8 cellular contexts compared by ENCODE assay signal in the genomic region with DNA sequence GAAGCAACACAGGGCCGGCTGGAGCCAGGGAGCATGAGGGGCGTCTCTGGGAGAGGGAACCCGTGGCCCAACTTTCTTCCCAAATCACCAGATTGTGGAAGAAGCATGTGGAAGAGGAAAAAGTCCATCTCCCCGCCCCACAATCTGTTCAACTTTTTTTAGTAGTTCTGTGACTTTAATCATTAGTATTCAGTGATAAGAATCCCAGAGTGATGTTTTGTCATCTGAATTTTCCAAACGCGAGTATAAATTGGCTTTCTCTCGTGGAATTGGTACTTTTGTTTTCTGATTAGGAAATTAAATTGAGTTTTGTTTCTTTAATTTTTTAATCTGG.
A peak's percentile ranks its signal among the peaks of the same experiment; 100 is the strongest.
DNase-seq lines count a peak whose midpoint lies in the region; ATAC-seq and TF ChIP-seq lines count a peak whose summit lies in the region.

No MANE protein-coding gene starts in this region.

- H3K4me1 Mint-ChIP-seq in T-helper 17 cell (peaks cover 24% of the 10 kb centered on the region), immature natural killer cell (peaks cover 9 to 14% of the 10 kb centered on the region in 2 donors)

- WGBS in ovary, 3 donors = 6 to 25% (median 7%) methylated on average over 7 of the region's 7 CpGs

- H3K27me3 Mint-ChIP-seq in T-helper 17 cell (no peaks in the 10 kb centered on the region), immature natural killer cell (ENCODE audit: low read depth in 3 of 3) (peaks cover 0 to 4% (median 0%) of the 10 kb centered on the region in 3 donors)

- no peak for TF ChIP-seq POLR2A in ovary (IDR thresholded peaks at IDR 0.05)

- intact Hi-C loops in left ventricle myocardium inferior (cut with micrococcal nuclease) (loop anchor here (5.0 to 10.0 kb wide), 3 partner anchors 108 to 572 kb away; no protein-coding TSS in a partner anchor), Right ventricle myocardium superior (cut with DNase I) (no loop called here), ovary (cut with DNase I) (loop anchor here in 1 of 4 donors (10.0 kb wide), 1 partner anchor 515 kb away; no protein-coding TSS in a partner anchor)

- ATAC-seq in Right ventricle myocardium superior (ENCODE audit: poor library complexity) = no peak
- ATAC-seq in T-helper 17 cell = no peak
- ATAC-seq in GM18502 (IDR thresholded peaks at IDR 0.05; ENCODE audit: poor library complexity, unreplicated experiment) = no peak

- H3K9me3 Mint-ChIP-seq in immature natural killer cell = no peaks in the 10 kb centered on the region

- H3K36me3 Mint-ChIP-seq in T-helper 17 cell (ENCODE audit: low read depth) = peaks cover 4% of the 10 kb centered on the region
- H3K36me3 Mint-ChIP-seq in immature natural killer cell = peaks cover 0 to 10% (median 6%) of the 10 kb centered on the region in 3 donors

- peak overlapping the region; percentile 54 for H3K27ac ChIP-seq in left ventricle myocardium inferior (replicated peaks)
- H3K27ac ChIP-seq in ovary = no peak overlapping the region

- DNase-seq in left ventricle myocardium inferior (no peak), Right ventricle myocardium superior (no peak), T-helper 17 cell (no peak), immature natural killer cell (no peak), ovary (no peak), DMS 273 treated with DMSO at 0.1 percent for 48 hours (lab: John Stamatoyannopoulos, UW) (no peak), SK-N-DZ (ENCODE audit: low spot score) (no peak)

- H3K27me3 ChIP-seq in left ventricle myocardium inferior (ENCODE audit: low read depth) = no peaks in the 10 kb centered on the region
- H3K27me3 ChIP-seq in ovary = no peaks in the 10 kb centered on the region

- H3K4me1 ChIP-seq in left ventricle myocardium inferior = peaks cover 16% of the 10 kb centered on the region
- peaks cover 3% of the 10 kb centered on the region for H3K4me1 ChIP-seq in ovary (ENCODE audit: insufficient read depth)

- no peak for TF ChIP-seq CTCF in left ventricle myocardium inferior (IDR thresholded peaks at IDR 0.05; ENCODE audit: borderline replicate concordance)
- no peak for TF ChIP-seq CTCF in ovary (IDR thresholded peaks at IDR 0.05)

- no peak for TF ChIP-seq EP300 in ovary (IDR thresholded peaks at IDR 0.05)

- H3K9me3 ChIP-seq in left ventricle myocardium inferior (replicated peaks) (no peaks in the 10 kb centered on the region), T-helper 17 cell (ENCODE audit: control insufficient read depth, low read length, poor library complexity, severe bottlenecking) (no peaks in the 10 kb centered on the region), ovary (no peaks in the 10 kb centered on the region)

- H3K27ac Mint-ChIP-seq in T-helper 17 cell (peak overlapping the region; percentile 91), immature natural killer cell (peak overlapping the region in 2 of 6 donors; percentile 25 to 32)

- peaks cover 17% of the 10 kb centered on the region for H3K36me3 ChIP-seq in left ventricle myocardium inferior
- H3K36me3 ChIP-seq in ovary = no peaks in the 10 kb centered on the region

- peak overlapping the region; percentile 87 for H3K4me3 Mint-ChIP-seq in T-helper 17 cell
- H3K4me3 Mint-ChIP-seq in immature natural killer cell = peak overlapping the region in 4 of 5 donors; percentile 59 to 74 (median 67)

- H3K4me3 ChIP-seq in left ventricle myocardium inferior (peak overlapping the region; percentile 55), ovary (no peak overlapping the region)
